In genomic region chr1:166167395-166167922, GRCh38 we compare ENCODE assay signal across 8 cellular contexts. TPM values are rescaled to one million over a fixed set of nuclear protein-coding genes. Genes with fewer than 3 reads are reported as not detected.
DNase-seq lines count a peak whose midpoint lies in the region; ATAC-seq and TF ChIP-seq lines count a peak whose summit lies in the region.

No MANE protein-coding gene starts in this region.

- H3K36me3 ChIP-seq in BE2C (no peaks in the 10 kb centered on the region), body of pancreas (replicated peaks in 1 of 2; ENCODE audit: insufficient read depth in 1 of 2, low read depth in 2 of 2) (no peaks in the 10 kb centered on the region)

- H3K4me1 ChIP-seq in BE2C: no peaks in the 10 kb centered on the region
- H3K4me1 ChIP-seq in body of pancreas: peaks cover 24% of the 10 kb centered on the region

- TF ChIP-seq POLR2A in body of pancreas (IDR thresholded peaks at IDR 0.05): peak in 2 of 3 donors; percentile 21 to 28

- H3K27ac ChIP-seq in body of pancreas (peak overlapping the region in 3 of 4 donors; percentile 47 to 70 (median 59)), temporal lobe (ENCODE audit: low read depth, low read length) (peak overlapping the region; percentile 17)

- H3K27me3 ChIP-seq in BE2C: peaks cover 31% of the 10 kb centered on the region
- H3K27me3 ChIP-seq in body of pancreas: no peaks in the 10 kb centered on the region

- TF ChIP-seq CTCF in BE2C (IDR thresholded peaks at IDR 0.05; ENCODE audit: low read depth, low read length) (no peak), body of pancreas (IDR thresholded peaks at IDR 0.05) (peak in 3 of 7 experiments; percentile 4 to 21 (median 11))

- H3K9me3 ChIP-seq in BE2C (no peaks in the 10 kb centered on the region), body of pancreas (no peaks in the 10 kb centered on the region)

- ATAC-seq in HG03064 (IDR thresholded peaks at IDR 0.05; ENCODE audit: low read depth, unreplicated experiment): peak; percentile 0
- ATAC-seq in body of pancreas: peak; percentile 38

- peak overlapping the region; percentile 67 for H3K4me3 ChIP-seq in BE2C (ENCODE audit: low read depth, low read length)
- H3K4me3 ChIP-seq in body of pancreas: peak overlapping the region; percentile 22 to 33

- WGBS in body of pancreas, 2 donors: 13 to 17% methylated on average over 8 of the region's 8 CpGs

- intact Hi-C loops in body of pancreas (cut with DNase I): no loop called here

- DNase-seq in BE2C (no peak), body of pancreas (peak in 2 of 4 donors; percentile 17 to 46), left kidney (ENCODE audit: low read depth, low spot score) (peak; percentile 7), MV-4-11 (lab: John Stamatoyannopoulos, UW) (no peak), NCI-H1436 treated with DMSO at 0.1 percent for 48 hours (lab: John Stamatoyannopoulos, UW) (no peak)
- no peak for DNase-seq in stimulated activated CD4-positive, alpha-beta T cell treated with anti-CD3 and anti-CD28 coated beads, Interleukin-12 subunit alpha, Interleukin-12 subunit beta, amount 100 ng/mL, for 4 hours

RNA-seq across cellular contexts. Expression of gene FAM78B, which starts 0.7 kb away (rescaled TPM):
- 9.1 TPM for polyA plus RNA-seq in BE2C (2012; ENCODE audit: insufficient read depth, insufficient read length, low read depth)
- 10 to 100 TPM in 1 of 2 donors, 1 to 10 TPM in 1; 2.9 to 14.5 TPM for total RNA-seq in body of pancreas
- 6.6 TPM for total RNA-seq in temporal lobe
